13 cellular contexts compared by ENCODE assay signal in the genomic region with DNA sequence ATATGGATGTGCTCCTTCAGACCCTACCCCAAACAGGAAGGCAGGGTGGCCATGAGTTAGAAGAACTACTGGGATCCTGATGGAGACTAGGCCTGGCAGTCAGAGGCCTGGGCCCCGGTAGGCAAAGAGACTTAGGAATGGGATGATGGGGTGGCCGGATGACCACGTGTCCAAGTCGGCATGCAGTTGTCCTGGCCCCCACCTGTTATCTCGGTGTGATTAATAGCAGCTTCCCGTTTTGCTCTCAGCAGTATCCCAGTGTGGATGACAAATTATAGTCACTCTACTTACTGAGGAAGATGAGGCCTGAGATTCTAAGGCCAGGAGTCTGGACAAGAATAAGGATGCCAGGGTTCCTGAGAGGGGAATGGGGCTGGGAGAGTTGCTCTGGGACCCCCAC. TPM values are rescaled to one million over a fixed set of nuclear protein-coding genes. Genes with fewer than 3 reads are reported as not detected.
A peak's percentile ranks its signal among the peaks of the same experiment; 100 is the strongest.
DNase-seq lines count a peak whose midpoint lies in the region; ATAC-seq and TF ChIP-seq lines count a peak whose summit lies in the region.
"Had no signal": no experiment of that assay in that cellular context is flagged by ENCODE, and none has a peak within 500 bp of the region (broad histone marks: within the 10 kb centered on the region; RNA-seq: fewer than 3 reads in every experiment).

No MANE protein-coding gene starts in this region.

- H3K23me2 ChIP-seq in H9 (ENCODE audit: insufficient read length, low read depth, low read length, poor library complexity, severe bottlenecking) = peaks cover 6% of the 10 kb centered on the region

- H2BK120ac ChIP-seq in H9 (ENCODE audit: low read depth, low read length, poor library complexity, severe bottlenecking) = no peak overlapping the region

- intact Hi-C loops in activated CD4-positive, alpha-beta T cell treated with anti-CD3 and anti-CD28 coated beads for 36 hours (cut with DNase I, micrococcal nuclease) = no loop called here
- intact Hi-C loops in spleen (cut with DNase I; ENCODE audit: low total_unique reads) = no loop called here

- 61 to 73% (median 66%) methylated on average over 6 of the region's 6 CpGs for WGBS in spleen, 5 donors
- WGBS in H9 (ENCODE audit: extremely low coverage, insufficient read length, low lambda C conversion rate) = no CpG with 5 or more reads among the region's 6 CpGs

- no peak for DNase-seq in activated CD4-positive, alpha-beta T cell treated with anti-CD3 and anti-CD28 coated beads for 36 hours
- no peak for DNase-seq in activated CD4-positive, alpha-beta T cell treated with anti-CD3 and anti-CD28 coated beads, Interleukin-2, amount 50 U/mL, for 4 hours
- no peak for DNase-seq in RWPE1 (ENCODE audit: low spot score)
- DNase-seq in spleen = no peak
- DNase-seq in H9 = no peak
- DNase-seq in COLO829 (ENCODE audit: low spot score) = no peak
- DNase-seq in NCI-H2227 treated with DMSO at 0.1 percent for 48 hours (lab: John Stamatoyannopoulos, UW) = no peak
- DNase-seq: activated CD8-positive, alpha-beta memory T cell treated with anti-CD3 and anti-CD28 coated beads, Interleukin-2, amount 50 U/mL, for 4 hours; NCI-H446 treated with DMSO at 0.1 percent for 48 hours; T1000; thyroid gland had no signal

- no peak overlapping the region for H2BK12ac ChIP-seq in H9 (ENCODE audit: insufficient read length, low read depth, low read length)

- no peak overlapping the region for H2AFZ ChIP-seq in H9 (ENCODE audit: low read length)

- no peak for TF ChIP-seq POLR2A in spleen (IDR thresholded peaks at IDR 0.05)

- H3K27me3 Mint-ChIP-seq in activated CD4-positive, alpha-beta T cell treated with anti-CD3 and anti-CD28 coated beads for 36 hours = no peaks in the 10 kb centered on the region
- H3K27me3 Mint-ChIP-seq in H9 (ENCODE audit: low read depth) = peaks cover 26% of the 10 kb centered on the region

- POLR2A ChIA-PET in activated CD4-positive, alpha-beta T cell treated with anti-CD3 and anti-CD28 coated beads for 36 hours (lab: Charles Lee) = interaction anchor here (0.7 to 1.0 kb wide), 2 partner anchors 13 to 16 kb away, joined by 3 to 7 read pairs; no protein-coding TSS in a partner anchor
- POLR2A ChIA-PET in RWPE1 (lab: Yijun Ruan, JAX; ENCODE audit: low non-redundant PET) = no interaction called here

- no peaks in the 10 kb centered on the region for H3K79me2 ChIP-seq in H9 (ENCODE audit: insufficient read depth, low read length)

- no peak overlapping the region for H3K4ac ChIP-seq in H9 (ENCODE audit: low read depth, low read length)

- no peak overlapping the region for H3K14ac ChIP-seq in H9 (ENCODE audit: insufficient read depth, low read length)

- no peak overlapping the region for H4K91ac ChIP-seq in H9 (ENCODE audit: insufficient read length, low read depth, low read length)

- no peak overlapping the region for H3K27ac Mint-ChIP-seq in activated CD4-positive, alpha-beta T cell treated with anti-CD3 and anti-CD28 coated beads for 36 hours
- H3K27ac Mint-ChIP-seq in H9 = no peak overlapping the region

- no peak overlapping the region for H3K56ac ChIP-seq in H9 (ENCODE audit: insufficient read length, low read depth, low read length)

- H4K8ac ChIP-seq in H9 (replicated peaks; ENCODE audit: insufficient read length, low read depth, low read length) = no peak overlapping the region

- H3K9me3 Mint-ChIP-seq in activated CD4-positive, alpha-beta T cell treated with anti-CD3 and anti-CD28 coated beads for 36 hours (ENCODE audit: low read depth) = no peaks in the 10 kb centered on the region
- H3K9me3 Mint-ChIP-seq in H9 = 0 out of 5 replicates have a peak, but pooled peaks cover 0 to 2% of the 10 kb centered on the region in 2 experiments

- H4K20me1 ChIP-seq in H9 (ENCODE audit: control insufficient read depth, insufficient read depth, insufficient read length) = no peaks in the 10 kb centered on the region

- no peaks in the 10 kb centered on the region for H3K79me1 ChIP-seq in H9 (ENCODE audit: insufficient read depth, low read depth, low read length, poor library complexity, severe bottlenecking)

- peaks cover 6% of the 10 kb centered on the region for H3K36me3 Mint-ChIP-seq in activated CD4-positive, alpha-beta T cell treated with anti-CD3 and anti-CD28 coated beads for 36 hours (ENCODE audit: low read depth)
- H3K36me3 Mint-ChIP-seq in H9 (ENCODE audit: insufficient read depth in 1 of 3, low read depth in 3 of 3) = no peaks in the 10 kb centered on the region

- no peak overlapping the region for H3K18ac ChIP-seq in H9 (ENCODE audit: insufficient read length, low read depth, low read length)

- no peak for ATAC-seq in activated CD4-positive, alpha-beta T cell treated with anti-CD3 and anti-CD28 coated beads for 36 hours

- H3K4me2 ChIP-seq in H9 (ENCODE audit: insufficient read depth, insufficient read length, low read length) = no peak overlapping the region

- H3T11ph ChIP-seq in H9 (ENCODE audit: low read length) = no peak overlapping the region

- H3K27ac ChIP-seq in RWPE1 (peak overlapping the region; percentile 53), layer of hippocampus (ENCODE audit: low read depth, low read length) (peak overlapping the region; percentile 94), spleen (peak overlapping the region in 7 of 8 donors; percentile 87 to 97 (median 94)), H9 (ENCODE audit: insufficient read length, low read depth, low read length) (no peak overlapping the region)

- H3K4me3 Mint-ChIP-seq in activated CD4-positive, alpha-beta T cell treated with anti-CD3 and anti-CD28 coated beads for 36 hours = peak overlapping the region; percentile 69
- H3K4me3 Mint-ChIP-seq in H9 = no peak overlapping the region; a peak in 1 of 5 replicates

- TF ChIP-seq CTCF in RWPE1 (conservative IDR thresholded peaks at IDR 0.05; ENCODE audit: low read depth) = no peak
- TF ChIP-seq CTCF in spleen (IDR thresholded peaks at IDR 0.05 in 8 of 11, conservative IDR thresholded peaks at IDR 0.05 in 3 of 11) = no peak
- no peak for TF ChIP-seq CTCF in H9 (conservative IDR thresholded peaks at IDR 0.05)

- H4K5ac ChIP-seq in H9 (ENCODE audit: insufficient read length, low read depth, low read length) = no peak overlapping the region

- H2BK5ac ChIP-seq in H9 (ENCODE audit: insufficient read length, low read length) = no peak overlapping the region

- H3K4me1 Mint-ChIP-seq in activated CD4-positive, alpha-beta T cell treated with anti-CD3 and anti-CD28 coated beads for 36 hours = peaks cover 55% of the 10 kb centered on the region
- H3K4me1 Mint-ChIP-seq in H9 = peaks cover 7 to 13% of the 10 kb centered on the region in 2 experiments

- peak overlapping the region in 1 of 8 donors; percentile 76 for H3K4me3 ChIP-seq in spleen

- peaks cover 0 to 26% (median 0%) of the 10 kb centered on the region in 6 donors for H3K36me3 ChIP-seq in spleen
- H3K36me3 ChIP-seq: thyroid gland had no signal

- no peak overlapping the region for H2AK5ac ChIP-seq in H9 (ENCODE audit: insufficient read length, low read length)

- H2BK20ac ChIP-seq in H9 (ENCODE audit: low read depth, low read length, poor library complexity, severe bottlenecking) = no peak overlapping the region

- H3K23ac ChIP-seq in H9 (ENCODE audit: insufficient read length, low read depth, low read length) = no peak overlapping the region

- H3K9me3 ChIP-seq in spleen (no peaks in the 10 kb centered on the region), H9 (ENCODE audit: control insufficient read depth, low read depth, low read length) (no peaks in the 10 kb centered on the region)
- H3K9me3 ChIP-seq: thyroid gland had no signal

- no peak overlapping the region for H2BK15ac ChIP-seq in H9 (ENCODE audit: low read depth, low read length)

- no peak overlapping the region for H3K9ac ChIP-seq in H9 (ENCODE audit: extremely low read depth, insufficient read length, low read length)

- no peaks in the 10 kb centered on the region for H3K27me3 ChIP-seq in layer of hippocampus (ENCODE audit: control insufficient read depth, insufficient read depth, low read length)
- no peaks in the 10 kb centered on the region for H3K27me3 ChIP-seq in spleen (replicated peaks in 1 of 7)
- no peaks in the 10 kb centered on the region for H3K27me3 ChIP-seq in H9 (ENCODE audit: insufficient read depth, low read length)
- H3K27me3 ChIP-seq: thyroid gland had no signal

- CTCF ChIA-PET in activated CD4-positive, alpha-beta T cell treated with anti-CD3 and anti-CD28 coated beads for 36 hours (lab: Charles Lee) = interaction anchor here (0.6 to 1.5 kb wide), 6 partner anchors 21 to 471 kb away, joined by 3 to 5 read pairs (median 3); no protein-coding TSS in a partner anchor
- CTCF ChIA-PET in RWPE1 (lab: Yijun Ruan, JAX) = no interaction called here

- H3K4me1 ChIP-seq in spleen = peaks cover 16 to 81% (median 59%) of the 10 kb centered on the region in 6 donors
- peaks cover 2% of the 10 kb centered on the region; the same call in 1 of the 2 replicates for H3K4me1 ChIP-seq in H9 (ENCODE audit: insufficient read depth, low read length)

RNA-seq across cellular contexts. Expression of gene TNFSF12, which starts 1.5 kb away (rescaled TPM):
- total RNA-seq in activated CD4-positive, alpha-beta T cell treated with anti-CD3 and anti-CD28 coated beads for 36 hours = 10 to 100 TPM; 10.9 to 13.7 TPM
- 10 to 100 TPM; 37.4 to 64.6 (median 60.5) TPM for total RNA-seq in spleen
- 10 to 100 TPM; 46.5 to 65.0 (median 49.3) TPM for polyA plus RNA-seq in spleen
- total RNA-seq in H9 (2021) = 5.8 and 7.1 TPM in 2 replicates

RNA-seq across cellular contexts. Expression of gene TNFSF13, which starts 8.2 kb away (rescaled TPM):
- 1 to 10 TPM; 1.8 to 2.5 TPM for total RNA-seq in activated CD4-positive, alpha-beta T cell treated with anti-CD3 and anti-CD28 coated beads for 36 hours
- 10 to 100 TPM; 14.5 to 54.0 (median 31.6) TPM for total RNA-seq in spleen
- 10 to 100 TPM; 19.9 to 23.4 (median 20.5) TPM for polyA plus RNA-seq in spleen
- 0.94 and 1.4 TPM in 2 replicates for total RNA-seq in H9 (2021)
- total RNA-seq: H4 had no signal

RNA-seq across cellular contexts. Expression of gene SENP3, which starts 11.4 kb away (rescaled TPM):
- total RNA-seq in activated CD4-positive, alpha-beta T cell treated with anti-CD3 and anti-CD28 coated beads for 36 hours = 10 to 100 TPM; 59.0 to 78.9 TPM
- total RNA-seq in spleen = 10 to 100 TPM; 36.3 to 71.7 (median 42.9) TPM
- 10 to 100 TPM; 43.1 to 52.7 (median 45.6) TPM for polyA plus RNA-seq in spleen
- total RNA-seq in H9 (2021) = 80.6 and 83.1 TPM in 2 replicates

RNA-seq across cellular contexts. Expression of gene CD68, which starts 29.1 kb away (rescaled TPM):
- 10 to 100 TPM in 1 of 2 experiments, 1 to 10 TPM in 1; 9.2 to 13.7 TPM for total RNA-seq in activated CD4-positive, alpha-beta T cell treated with anti-CD3 and anti-CD28 coated beads for 36 hours
- total RNA-seq in spleen (100 to 1,000 TPM; 177 to 387 (median 271) TPM), H9 (2021) (0.37 and 0.42 TPM in 2 replicates)
- 100 to 1,000 TPM in 1 of 3 donors, 10 to 100 TPM in 2; 52.5 to 236 (median 86.1) TPM for polyA plus RNA-seq in spleen

RNA-seq across cellular contexts. Expression of gene MPDU1, which starts 33.3 kb away (rescaled TPM):
- 10 to 100 TPM; 51.7 to 77.0 TPM for total RNA-seq in activated CD4-positive, alpha-beta T cell treated with anti-CD3 and anti-CD28 coated beads for 36 hours
- 100 to 1,000 TPM in 1 of 7 donors, 10 to 100 TPM in 6; 35.5 to 163 (median 51.2) TPM for total RNA-seq in spleen
- polyA plus RNA-seq in spleen = 10 to 100 TPM; 42.7 to 73.0 (median 59.5) TPM
- 73.1 and 76.1 TPM in 2 replicates for total RNA-seq in H9 (2021)
